Comparison of ENCODE assay signal across 29 cellular contexts in the genomic region with DNA sequence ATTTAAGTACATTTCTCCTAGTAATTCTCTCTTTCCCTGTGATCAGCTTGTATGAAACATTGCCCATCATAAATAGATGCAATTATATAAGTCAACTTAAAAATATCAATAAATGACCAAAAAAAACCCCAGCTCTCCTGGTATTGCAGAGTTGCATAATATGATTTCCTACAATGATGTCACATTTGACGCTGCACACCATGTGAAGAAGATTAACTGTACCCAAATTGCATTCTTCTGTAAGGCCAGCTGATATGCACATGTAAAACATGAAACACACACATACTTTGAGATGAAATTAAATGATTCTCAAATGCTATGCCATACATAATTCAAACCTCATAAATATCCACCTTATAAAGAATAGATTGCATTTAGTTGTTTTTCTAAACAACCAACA.
"Had no signal": no experiment of that assay in that cellular context is flagged by ENCODE, and none has a peak within 500 bp of the region (broad histone marks: within the 10 kb centered on the region; RNA-seq: fewer than 3 reads in every experiment).

No MANE protein-coding gene starts in this region.

- H3K4me3 Mint-ChIP-seq: activated CD4-positive, alpha-beta T cell treated with anti-CD3 and anti-CD28 coated beads for 36 hours; activated CD8-positive, alpha-beta memory T cell treated with anti-CD3 and anti-CD28 coated beads, Interleukin-2, amount 10 ng/mL, durations not matched to agents 7 days and 5 days; activated CD8-positive, alpha-beta T cell treated with anti-CD3 and anti-CD28 coated beads, Interleukin-2, amount 10 ng/mL, durations not matched to agents 7 days and 5 days; brain; effector memory CD8-positive, alpha-beta T cell; nephron; stimulated activated memory B cell treated with anti-CD40 and anti-IgM and Interleukin-4, amounts not matched to agents 10 μg/mL and 1 μg/mL and 100 μg/mL, for 72 hours; stimulated activated naive CD8-positive, alpha-beta T cell treated with anti-CD3 and anti-CD28 coated beads, Interleukin-15, amount 100 ng/mL, for 72 hours; type B pancreatic cell had no signal

- ATAC-seq: activated CD4-positive, alpha-beta T cell treated with anti-CD3 and anti-CD28 coated beads for 36 hours; activated CD8-positive, alpha-beta memory T cell treated with anti-CD3 and anti-CD28 coated beads, Interleukin-2, amount 10 ng/mL, durations not matched to agents 7 days and 5 days; activated CD8-positive, alpha-beta T cell treated with anti-CD3 and anti-CD28 coated beads, Interleukin-2, amount 10 ng/mL, durations not matched to agents 7 days and 5 days; activated naive CD4-positive, alpha-beta T cell treated with anti-CD3 and anti-CD28 coated beads, Interleukin-2, amount 50 U/mL, for 72 hours; effector memory CD8-positive, alpha-beta T cell; gastroesophageal sphincter; left colon; right lobe of liver; stimulated activated memory B cell treated with anti-CD40 and anti-IgM and Interleukin-4, amounts not matched to agents 10 μg/mL and 1 μg/mL and 100 μg/mL, for 72 hours; stimulated activated naive CD8-positive, alpha-beta T cell treated with anti-CD3 and anti-CD28 coated beads, Interleukin-15, amount 100 ng/mL, for 72 hours had no signal

- H3K9me3 ChIP-seq: gastroesophageal sphincter, right lobe of liver, uterus had no signal

- H3K4me1 Mint-ChIP-seq: activated CD4-positive, alpha-beta T cell treated with anti-CD3 and anti-CD28 coated beads for 36 hours; activated CD8-positive, alpha-beta memory T cell treated with anti-CD3 and anti-CD28 coated beads, Interleukin-2, amount 10 ng/mL, durations not matched to agents 7 days and 5 days; nephron; stimulated activated memory B cell treated with anti-CD40 and anti-IgM and Interleukin-4, amounts not matched to agents 10 μg/mL and 1 μg/mL and 100 μg/mL, for 72 hours; stimulated activated naive CD8-positive, alpha-beta T cell treated with anti-CD3 and anti-CD28 coated beads, Interleukin-15, amount 100 ng/mL, for 72 hours had no signal

- H3K27ac Mint-ChIP-seq: activated CD4-positive, alpha-beta T cell treated with anti-CD3 and anti-CD28 coated beads for 36 hours; activated CD8-positive, alpha-beta memory T cell treated with anti-CD3 and anti-CD28 coated beads, Interleukin-2, amount 10 ng/mL, durations not matched to agents 7 days and 5 days; activated CD8-positive, alpha-beta T cell treated with anti-CD3 and anti-CD28 coated beads, Interleukin-2, amount 10 ng/mL, durations not matched to agents 7 days and 5 days; activated naive CD4-positive, alpha-beta T cell treated with anti-CD3 and anti-CD28 coated beads, Interleukin-2, amount 50 U/mL, for 72 hours; activated T-helper 2 cell treated with anti-CD3 and anti-CD28 coated beads, Interferon-gamma antibody, Interleukin-2, Interleukin-4, amounts not matched to agents 10 μg/mL and 5 μg/mL and 100 μg/mL, durations not matched to agents 14 hours and 24 hours and 36 hours; brain; effector memory CD8-positive, alpha-beta T cell; nephron; stimulated activated memory B cell treated with anti-CD40 and anti-IgM and Interleukin-4, amounts not matched to agents 10 μg/mL and 1 μg/mL and 100 μg/mL, for 72 hours; stimulated activated naive CD8-positive, alpha-beta T cell treated with anti-CD3 and anti-CD28 coated beads, Interleukin-15, amount 100 ng/mL, for 72 hours; type B pancreatic cell had no signal

- H3K27me3 Mint-ChIP-seq: activated CD4-positive, alpha-beta T cell treated with anti-CD3 and anti-CD28 coated beads for 36 hours; activated CD8-positive, alpha-beta memory T cell treated with anti-CD3 and anti-CD28 coated beads, Interleukin-2, amount 10 ng/mL, durations not matched to agents 7 days and 5 days; effector memory CD8-positive, alpha-beta T cell; stimulated activated memory B cell treated with anti-CD40 and anti-IgM and Interleukin-4, amounts not matched to agents 10 μg/mL and 1 μg/mL and 100 μg/mL, for 72 hours; stimulated activated naive CD8-positive, alpha-beta T cell treated with anti-CD3 and anti-CD28 coated beads, Interleukin-15, amount 100 ng/mL, for 72 hours; type B pancreatic cell had no signal

- H3K27me3 ChIP-seq: gastroesophageal sphincter, right lobe of liver, uterus had no signal

- H3K4me1 ChIP-seq: gastroesophageal sphincter, right lobe of liver, uterus had no signal

- H3K4me3 ChIP-seq: coronary artery, gastroesophageal sphincter, right lobe of liver, uterus had no signal

- H3K36me3 Mint-ChIP-seq: activated CD8-positive, alpha-beta memory T cell treated with anti-CD3 and anti-CD28 coated beads, Interleukin-2, amount 10 ng/mL, durations not matched to agents 7 days and 5 days; activated naive CD4-positive, alpha-beta T cell treated with anti-CD3 and anti-CD28 coated beads, Interleukin-2, amount 50 U/mL, for 72 hours; brain; stimulated activated memory B cell treated with anti-CD40 and anti-IgM and Interleukin-4, amounts not matched to agents 10 μg/mL and 1 μg/mL and 100 μg/mL, for 72 hours; type B pancreatic cell had no signal

- H3K9me3 Mint-ChIP-seq: brain, nephron, type B pancreatic cell had no signal

- DNase-seq: activated CD4-positive, alpha-beta T cell treated with anti-CD3 and anti-CD28 coated beads for 36 hours; activated CD4-positive, CD25-positive, alpha-beta regulatory T cell; activated CD8-positive, alpha-beta memory T cell treated with anti-CD3 and anti-CD28 coated beads, Interleukin-2, amount 10 ng/mL, durations not matched to agents 7 days and 5 days; activated CD8-positive, alpha-beta T cell treated with anti-CD3 and anti-CD28 coated beads, Interleukin-2, amount 10 ng/mL, durations not matched to agents 7 days and 5 days; activated T-cell treated with anti-CD3 and anti-CD28 coated beads, Interleukin-2, amount 50 U/mL, for 48 hours; aorta; effector memory CD8-positive, alpha-beta T cell; erythroblast; hippocampal formation; kidney; left colon; mammary epithelial cell; posterior cingulate gyrus; right lobe of liver; small intestine; stimulated activated CD4-positive, alpha-beta T cell treated with anti-CD3 and anti-CD28 coated beads, Interleukin-1b, Interleukin-23, amount 100 ng/mL, for 48 hours; stimulated activated CD4-positive, alpha-beta T cell treated with anti-CD3 and anti-CD28 coated beads, Interleukin-4, amount 100 ng/mL, for 4 hours; stimulated activated CD8-positive, alpha-beta memory T cell treated with anti-CD3 and anti-CD28 coated beads, Interleukin-4, amount 100 ng/mL, for 48 hours; stimulated activated naive CD8-positive, alpha-beta T cell treated with anti-CD3 and anti-CD28 coated beads, Interleukin-15, amount 100 ng/mL, for 72 hours; substantia nigra; uterus had no signal

- H3K27ac ChIP-seq: coronary artery, gastroesophageal sphincter, right lobe of liver, uterus had no signal

- H3K36me3 ChIP-seq: gastroesophageal sphincter, right lobe of liver, uterus had no signal
